8 cellular contexts compared by ENCODE assay signal in the genomic region with DNA sequence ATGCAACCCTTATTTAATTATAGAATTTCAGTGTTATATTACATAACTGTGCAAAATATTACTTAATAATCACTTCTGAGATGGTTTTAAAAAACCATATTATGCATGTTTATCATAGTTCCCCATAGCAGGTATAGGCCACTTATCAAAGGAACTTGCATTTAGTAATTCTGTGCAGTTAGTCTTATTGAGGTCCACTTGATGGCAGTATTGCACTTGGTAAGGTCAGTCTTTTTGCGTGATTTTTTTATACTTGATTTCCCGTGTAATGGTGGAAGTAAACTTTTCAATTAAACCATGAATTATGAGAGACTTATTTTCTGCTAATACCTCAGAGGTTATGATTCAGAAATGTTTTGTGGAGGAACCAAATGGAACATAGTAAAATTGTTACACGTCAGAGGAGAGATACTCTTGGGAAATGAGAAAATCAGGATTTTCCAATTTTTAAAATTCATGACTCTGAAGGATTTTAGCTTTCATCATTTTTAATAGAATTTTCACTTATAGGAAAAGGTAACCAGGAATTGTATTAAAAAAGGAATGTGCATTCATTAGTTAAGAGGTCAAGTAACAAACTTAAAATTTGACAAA.
DNase-seq lines count a peak whose midpoint lies in the region; ATAC-seq, FAIRE-seq and TF ChIP-seq lines count a peak whose summit lies in the region.

No MANE protein-coding gene starts in this region.

- CTCF ChIA-PET in PC-9 (lab: Charles Lee) = no interaction called here

- H3F3A ChIP-seq in PC-9 (ENCODE audit: insufficient read depth, low read depth) = no peaks in the 10 kb centered on the region

- no peak overlapping the region for H2AFZ ChIP-seq in PC-9

- FAIRE-seq in G401.6 (lab: Jason Lieb, UNC) = peak; percentile 95

- no peak for ATAC-seq in HG03039 (IDR thresholded peaks at IDR 0.05; ENCODE audit: unreplicated experiment)
- ATAC-seq in GM21360 (IDR thresholded peaks at IDR 0.05; ENCODE audit: unreplicated experiment) = no peak

- H4K20me1 ChIP-seq in PC-9 (ENCODE audit: insufficient read depth) = no peaks in the 10 kb centered on the region

- BruUV-seq in PC-9 (replicated peaks; lab: Mats Ljungman, UMichigan) = no TSS peak

- H3K9me3 ChIP-seq in PC-9 (ENCODE audit: insufficient read depth, low read depth) = no peaks in the 10 kb centered on the region

- POLR2A ChIA-PET in PC-9 (lab: Charles Lee; ENCODE audit: unreplicated experiment) = no interaction called here

- DNase-seq in HS-27A (ENCODE audit: low read depth) = peak; percentile 65
- DNase-seq in PC-9 = peak in 1 of 2 experiments; percentile 48
- peak; percentile 74 for DNase-seq in fibroblast of gingiva (ENCODE audit: low read depth)
- DNase-seq in skeletal muscle cell (ENCODE audit: low read depth) = peak; percentile 38
- DNase-seq in stimulated activated CD4-positive, alpha-beta T cell treated with anti-CD3 and anti-CD28 coated beads, Interleukin-2, amount 100 ng/mL, for 24 hours = no peak

- no peak overlapping the region for H3K4me2 ChIP-seq in PC-9

- peak; percentile 64 for TF ChIP-seq CTCF in PC-9 (conservative IDR thresholded peaks at IDR 0.05)

- no peaks in the 10 kb centered on the region for H3K79me2 ChIP-seq in PC-9 (ENCODE audit: low read depth)

- H3K27ac ChIP-seq in PC-9 = no peak overlapping the region

- H3K36me3 ChIP-seq in PC-9 (ENCODE audit: low read depth) = no peaks in the 10 kb centered on the region

- H3K4me1 ChIP-seq in PC-9 (replicated peaks; ENCODE audit: insufficient read depth) = no peaks in the 10 kb centered on the region

- H3K27me3 ChIP-seq in PC-9 (ENCODE audit: insufficient read depth, low read depth) = no peaks in the 10 kb centered on the region

- intact Hi-C loops in PC-9 (cut with micrococcal nuclease; ENCODE audit: unreplicated experiment) = no loop called here

- no peaks in the 10 kb centered on the region for H3K9me2 ChIP-seq in PC-9 (ENCODE audit: insufficient read depth)

- H3K4me3 ChIP-seq in PC-9 = no peak overlapping the region
- H3K4me3 ChIP-seq in skeletal muscle cell (ENCODE audit: low read depth, low read length) = no peak overlapping the region

Comparison
In these comparisons a context has a peak if more than half of its experiments do, and no peak if none do; other contexts are left out.
1. DNase-seq: peak in HS-27A (single experiment), fibroblast of gingiva (single experiment) and skeletal muscle cell (single experiment); none in stimulated activated CD4-positive, alpha-beta T cell treated with anti-CD3 and anti-CD28 coated beads, Interleukin-2, amount 100 ng/mL, for 24 hours (0 of 2).